Comparison of ENCODE assay signal across 8 cellular contexts in genomic region chr6:147201885-147202515, GRCh38. TPM values are rescaled to one million over a fixed set of nuclear protein-coding genes. Genes with fewer than 3 reads are reported as not detected.
DNase-seq lines count a peak whose midpoint lies in the region; ATAC-seq and TF ChIP-seq lines count a peak whose summit lies in the region.

No MANE protein-coding gene starts in this region.

- TF ChIP-seq POLR2A in heart left ventricle (IDR thresholded peaks at IDR 0.05), result no peak

- intact Hi-C loops in heart left ventricle (cut with DNase I) (loop anchor here in 5 of 10 donors (2.0 to 10.0 kb wide), 10 partner anchors 63 to 1237 kb away; partner anchors contain the start of gene SHPRH (in 1 of the 5)), Right ventricle myocardium superior (cut with DNase I) (no loop called here)

- H3K9me3 ChIP-seq in heart left ventricle, result no peaks in the 10 kb centered on the region
- H3K9me3 ChIP-seq in effector memory CD4-positive, alpha-beta T cell (ENCODE audit: control insufficient read depth, low read length), result no peaks in the 10 kb centered on the region
- no peaks in the 10 kb centered on the region for H3K9me3 ChIP-seq in muscle layer of colon (ENCODE audit: low read length)

- H3K27ac ChIP-seq in heart left ventricle (peak overlapping the region in 10 of 12 donors; percentile 3 to 97 (median 94)), muscle layer of colon (ENCODE audit: low read depth, low read length) (peak overlapping the region; percentile 84)
- H3K27ac ChIP-seq in effector memory CD4-positive, alpha-beta T cell (ENCODE audit: insufficient read depth, low read length, poor library complexity, severe bottlenecking), result peak overlapping the region; percentile 89

- 12 to 19% (median 15%) methylated on average over 16 of the region's 16 CpGs for WGBS in heart left ventricle, 4 donors

- H3K27me3 ChIP-seq in heart left ventricle (no peaks in the 10 kb centered on the region), muscle layer of colon (ENCODE audit: control insufficient read depth in 1 of 2, insufficient read depth in 2 of 2, low read length in 2 of 2) (no peaks in the 10 kb centered on the region)
- H3K27me3 ChIP-seq in effector memory CD4-positive, alpha-beta T cell (replicated peaks; ENCODE audit: control insufficient read depth, insufficient read depth, low read length, poor library complexity, severe bottlenecking), result no peaks in the 10 kb centered on the region

- TF ChIP-seq CTCF in heart left ventricle (IDR thresholded peaks at IDR 0.05), result no peak

- H3K4me3 ChIP-seq in heart left ventricle (peak overlapping the region; percentile 80 to 94 (median 84)), muscle layer of colon (ENCODE audit: low read depth in 1 of 2, low read length in 2 of 2) (peak overlapping the region; percentile 87 to 93)
- H3K4me3 ChIP-seq in effector memory CD4-positive, alpha-beta T cell (ENCODE audit: insufficient read depth, low read depth, low read length, poor library complexity, severe bottlenecking), result peak overlapping the region; percentile 74

- peak overlapping the region; percentile 88 for H3K9ac ChIP-seq in muscle layer of colon (ENCODE audit: low read length)

- H3K36me3 ChIP-seq in heart left ventricle, result no peaks in the 10 kb centered on the region
- no peaks in the 10 kb centered on the region for H3K36me3 ChIP-seq in effector memory CD4-positive, alpha-beta T cell (ENCODE audit: control insufficient read depth, insufficient read depth, low read length)
- no peaks in the 10 kb centered on the region for H3K36me3 ChIP-seq in muscle layer of colon (ENCODE audit: insufficient read depth, low read length)

- DNase-seq in heart left ventricle (peak in 1 of 5 donors; percentile 37), Right ventricle myocardium superior (no peak), HuH-7 (ENCODE audit: low spot score) (peak; percentile 43), GM19238 (ENCODE audit: insufficient read length, low spot score) (no peak), NCI-H1694 (lab: John Stamatoyannopoulos, UW) (no peak)
- peak in 1 of 3 donors; percentile 6 for DNase-seq in effector memory CD4-positive, alpha-beta T cell

- H3K4me1 ChIP-seq in heart left ventricle (peaks cover 0 to 33% (median 8%) of the 10 kb centered on the region in 12 donors), muscle layer of colon (ENCODE audit: insufficient read depth, low read length) (peaks cover 14% of the 10 kb centered on the region)
- H3K4me1 ChIP-seq in effector memory CD4-positive, alpha-beta T cell (ENCODE audit: control insufficient read depth, insufficient read depth, low read length, poor library complexity, severe bottlenecking), result peaks cover 9% of the 10 kb centered on the region

- ATAC-seq in heart left ventricle, result peak in 1 of 4 donors; percentile 18
- ATAC-seq in Right ventricle myocardium superior (ENCODE audit: poor library complexity), result no peak
- peak; percentile 70 for ATAC-seq in SK-N-SH treated with all-trans-retinoic acid at 6 μM for 48 hours

TF ChIP-seq in SK-N-SH treated with all-trans-retinoic acid at 6 μM for 48 hours, 23 proteins besides CTCF, POLR2A, EP300 and RAD21:
- TF ChIP-seq BACH2 (CRISPR knock-in tag; IDR thresholded peaks at IDR 0.05; ENCODE audit: borderline replicate concordance) (no peak), CSDC2 (CRISPR knock-in tag; IDR thresholded peaks at IDR 0.05) (no peak)

RNA-seq across cellular contexts. Expression of gene STXBP5, which starts 2.2 kb away (rescaled TPM):
- total RNA-seq in heart left ventricle, result 10 to 100 TPM; 11.8 to 20.0 (median 14.5) TPM
- polyA plus RNA-seq in heart left ventricle, result 10 to 100 TPM in 1 of 2 donors, 1 to 10 TPM in 1; 5.7 to 10.2 TPM
- 13.0 TPM for total RNA-seq in Right ventricle myocardium superior
